In genomic region chr1:110672001-110672752, GRCh38 we compare ENCODE assay signal across 8 cellular contexts. TPM values are rescaled to one million over a fixed set of nuclear protein-coding genes. Genes with fewer than 3 reads are reported as not detected.
A peak's percentile ranks its signal among the peaks of the same experiment; 100 is the strongest.
DNase-seq lines count a peak whose midpoint lies in the region; ATAC-seq and TF ChIP-seq lines count a peak whose summit lies in the region.

No MANE protein-coding gene starts in this region.

- peak; percentile 7 for ATAC-seq in mucosa of descending colon

- H3K79me2 ChIP-seq in OCI-LY3 (ENCODE audit: low read length): peaks cover 86% of the 10 kb centered on the region

- no peaks in the 10 kb centered on the region for H3K27me3 ChIP-seq in OCI-LY3 (ENCODE audit: low read depth, low read length)

- intact Hi-C loops in mucosa of descending colon (cut with DNase I, micrococcal nuclease): no loop called here

- in situ Hi-C loops in GM13976 (cut with MboI; ENCODE audit: low sequenced_read_pairs, unreplicated experiment): no loop called here

- H3K4me1 ChIP-seq in OCI-LY3 (ENCODE audit: low read length) (peaks cover 31% of the 10 kb centered on the region), mucosa of descending colon (ENCODE audit: low read depth) (no peaks in the 10 kb centered on the region)

- H3K9ac ChIP-seq in OCI-LY3 (ENCODE audit: low read length): peak overlapping the region; percentile 97

- peaks cover 49% of the 10 kb centered on the region for H3K36me3 ChIP-seq in OCI-LY3 (replicated peaks; ENCODE audit: low read depth, low read length)
- H3K36me3 ChIP-seq in mucosa of descending colon (ENCODE audit: low read depth): no peaks in the 10 kb centered on the region

- H2AFZ ChIP-seq in OCI-LY3 (ENCODE audit: low read depth, low read length): no peak overlapping the region

- H3K27ac ChIP-seq in OCI-LY3 (ENCODE audit: low read length): peak overlapping the region; percentile 96
- H3K27ac ChIP-seq in temporal lobe (ENCODE audit: low read depth, low read length): peak overlapping the region; percentile 4

- H3K4me2 ChIP-seq in OCI-LY3 (ENCODE audit: low read length): peak overlapping the region; percentile 93

- no peaks in the 10 kb centered on the region for H3K9me3 ChIP-seq in OCI-LY3 (ENCODE audit: insufficient read depth, low read length)
- no peaks in the 10 kb centered on the region for H3K9me3 ChIP-seq in mucosa of descending colon

- DNase-seq in GM13976 (ENCODE audit: low spot score) (peak; percentile 20), mucosa of descending colon (peak in 1 of 3 donors; percentile 45), UCSD-AML1 (lab: John Stamatoyannopoulos, UW; ENCODE audit: unreplicated experiment) (no peak), SKM-1 treated with dmso at 0.1 percent for 144 hours (lab: John Stamatoyannopoulos, UW; ENCODE audit: unreplicated experiment) (no peak), HPDE6-E6E7 (ENCODE audit: extremely low spot score) (no peak)
- peak; percentile 75 for DNase-seq in activated naive CD4-positive, alpha-beta T cell treated with Interleukin-2 at 50 U/mL for 16 hours

- H4K20me1 ChIP-seq in OCI-LY3 (ENCODE audit: insufficient read depth, low read length): peaks cover 50% of the 10 kb centered on the region

- H3K4me3 ChIP-seq in OCI-LY3 (ENCODE audit: low read length) (peak overlapping the region; percentile 90), mucosa of descending colon (no peak overlapping the region)

- no peak for TF ChIP-seq CTCF in GM13976 (IDR thresholded peaks at IDR 0.05; ENCODE audit: borderline replicate concordance, control extremely low read depth, extremely low read depth, insufficient read depth, missing control alignments)
- no peak for TF ChIP-seq CTCF in OCI-LY3 (IDR thresholded peaks at IDR 0.05; ENCODE audit: low read depth, low read length)
- TF ChIP-seq CTCF in mucosa of descending colon (IDR thresholded peaks at IDR 0.05): no peak

RNA-seq across cellular contexts. Expression of gene KCNA3, which starts 2.6 kb away (rescaled TPM):
- 1 to 10 TPM; 1.5 to 2.7 (median 1.9) TPM for total RNA-seq in mucosa of descending colon
- 20.2 TPM for total RNA-seq in temporal lobe

Comparison
In these comparisons a context has a peak if more than half of its experiments do, and no peak if none do; other contexts are left out.
1. DNase-seq: peak in GM13976 (single experiment) and activated naive CD4-positive, alpha-beta T cell treated with Interleukin-2 at 50 U/mL for 16 hours (single experiment); none in UCSD-AML1 (single experiment), SKM-1 treated with dmso at 0.1 percent for 144 hours (single experiment) and HPDE6-E6E7 (single experiment).